ENCODE assay signal across 8 cellular contexts in the genomic region with DNA sequence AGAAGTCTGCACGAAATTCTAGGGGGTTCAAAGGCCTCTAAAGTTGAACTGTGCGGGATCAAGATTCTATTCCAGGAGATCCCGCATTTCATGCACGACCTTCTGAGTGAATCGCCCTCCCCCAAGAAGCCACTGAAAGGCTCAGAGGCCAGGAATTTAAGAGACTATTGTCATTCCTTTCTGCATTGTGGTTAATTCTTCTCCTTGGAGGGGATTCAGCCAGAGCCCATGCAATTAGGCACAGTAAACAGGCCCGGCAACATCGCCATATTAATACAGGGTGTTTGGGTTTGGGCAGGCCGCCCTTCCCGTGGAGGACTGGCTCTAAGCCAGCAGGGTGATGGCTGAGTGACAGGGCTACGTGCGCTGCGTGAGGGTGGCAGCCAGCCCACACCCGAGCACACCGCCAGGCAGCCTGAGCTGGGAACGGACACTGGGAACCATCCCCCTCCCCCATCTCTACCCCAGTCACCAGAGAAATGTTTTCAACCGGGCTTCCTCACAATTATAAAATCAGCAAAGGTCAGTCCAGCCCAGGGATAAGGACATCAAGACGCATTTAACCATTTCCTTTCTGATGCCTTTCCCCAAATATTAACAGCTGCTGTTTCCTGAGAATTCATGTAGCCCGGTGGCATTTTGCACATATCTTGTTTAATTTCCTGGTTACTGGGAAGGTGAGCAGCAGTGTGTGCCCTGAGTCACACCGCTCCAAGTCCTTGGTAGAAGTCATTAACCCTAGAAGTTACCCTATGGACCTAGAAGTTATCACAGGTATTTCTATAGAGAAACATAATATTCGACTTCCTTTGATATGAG. TPM values are rescaled to one million over a fixed set of nuclear protein-coding genes. Genes with fewer than 3 reads are reported as not detected.
DNase-seq lines count a peak whose midpoint lies in the region; ATAC-seq, FAIRE-seq and TF ChIP-seq lines count a peak whose summit lies in the region.

No MANE protein-coding gene starts in this region.

- no peaks in the 10 kb centered on the region for H3K9me3 ChIP-seq in right lobe of liver

- DNase-seq in NCI-H2171 treated with DMSO at 0.1 percent for 48 hours (lab: John Stamatoyannopoulos, UW) (peak; percentile 89), cardiac fibroblast (ENCODE audit: low read depth in 2 of 2) (peak; percentile 17 to 77), right lobe of liver (peak; percentile 75 to 85 (median 83)), urothelium cell line (ENCODE audit: low spot score) (peak; percentile 85), NOMO-1 (lab: John Stamatoyannopoulos, UW; ENCODE audit: unreplicated experiment in 2 of 2) (no peak), D721Med (ENCODE audit: insufficient read length, low spot score) (no peak)

- H3K4me3 ChIP-seq in cardiac fibroblast (replicated peaks in 1 of 2; ENCODE audit: low read depth in 2 of 2, low read length in 2 of 2) (no peak overlapping the region), right lobe of liver (no peak overlapping the region)

- no peak for TF ChIP-seq CTCF in cardiac fibroblast (IDR thresholded peaks at IDR 0.05; ENCODE audit: low read depth, low read length)
- no peak for TF ChIP-seq CTCF in right lobe of liver (IDR thresholded peaks at IDR 0.05)
- TF ChIP-seq CTCF in D721Med (IDR thresholded peaks at IDR 0.05; ENCODE audit: insufficient read depth, missing control alignments), result no peak

- H3K27ac ChIP-seq in right lobe of liver, result peak overlapping the region in 2 of 3 donors; percentile 11 to 48

- 12% methylated on average over 13 of the region's 20 CpGs for WGBS in right lobe of liver (ENCODE audit: insufficient coverage, low coverage, low lambda C conversion rate, missing lambda C conversion rate)

- no peaks in the 10 kb centered on the region for H3K4me1 ChIP-seq in right lobe of liver

- TF ChIP-seq POLR2A in right lobe of liver (IDR thresholded peaks at IDR 0.05), result no peak

- no peaks in the 10 kb centered on the region for H3K27me3 ChIP-seq in right lobe of liver

- ATAC-seq in GM21447 (IDR thresholded peaks at IDR 0.05; ENCODE audit: unreplicated experiment) (peak; percentile 48), right lobe of liver (peak; percentile 83 to 89 (median 88)), GM21526 (IDR thresholded peaks at IDR 0.05; ENCODE audit: low FRiP score, unreplicated experiment) (no peak)

- FAIRE-seq in urothelium cell line (lab: Jason Lieb, UNC) (peak; percentile 97), D721Med (lab: Jason Lieb, UNC) (no peak)

- no peaks in the 10 kb centered on the region for H3K36me3 ChIP-seq in right lobe of liver

- intact Hi-C loops in right lobe of liver (cut with DNase I), result no loop called here

RNA-seq across cellular contexts. Expression of a gene that starts 12.5 kb away (rescaled TPM):
- total RNA-seq in right lobe of liver, result 10 to 100 TPM in 1 of 6 experiments, 1 to 10 TPM in 5; 1.9 to 25.4 (median 2.1) TPM

Comparison
In these comparisons a context has a peak if more than half of its experiments do, and no peak if none do; other contexts are left out.
1. DNase-seq: peak in NCI-H2171 treated with DMSO at 0.1 percent for 48 hours (single experiment), cardiac fibroblast (2 of 2), right lobe of liver (3 of 3) and urothelium cell line (single experiment); none in NOMO-1 (0 of 2) and D721Med (single experiment).